In genomic region chr11:59429924-59430516, GRCh38 we compare ENCODE assay signal across 8 cellular contexts. TPM values are rescaled to one million over a fixed set of nuclear protein-coding genes. Genes with fewer than 3 reads are reported as not detected.
DNase-seq lines count a peak whose midpoint lies in the region; ATAC-seq and TF ChIP-seq lines count a peak whose summit lies in the region.

No MANE protein-coding gene starts in this region.

- H3K27me3 ChIP-seq in Karpas-422 (ENCODE audit: low read length) = no peaks in the 10 kb centered on the region

- no peak overlapping the region for H3K4me3 Mint-ChIP-seq in nephron progenitor cell

- no peaks in the 10 kb centered on the region for H3K36me3 Mint-ChIP-seq in activated naive CD4-positive, alpha-beta T cell treated with anti-CD3 and anti-CD28 coated beads, Interleukin-2, amount 50 U/mL, for 72 hours
- no peaks in the 10 kb centered on the region for H3K36me3 Mint-ChIP-seq in nephron progenitor cell (ENCODE audit: low read depth)

- no peaks in the 10 kb centered on the region for H3K4me1 ChIP-seq in Karpas-422 (ENCODE audit: low read length)

- TF ChIP-seq CTCF in nephron progenitor cell (IDR thresholded peaks at IDR 0.05) = peak; percentile 82

- H4K20me1 ChIP-seq in Karpas-422 (ENCODE audit: insufficient read depth, low read depth, low read length) = no peaks in the 10 kb centered on the region

- H3K9ac ChIP-seq in Karpas-422 (ENCODE audit: low read length) = no peak overlapping the region

- no peaks in the 10 kb centered on the region for H3K9me2 ChIP-seq in Karpas-422 (replicated peaks; ENCODE audit: insufficient read depth, low read length)

- in situ Hi-C loops in SK-MEL-5 (cut with HindIII; ENCODE audit: low pct_unique_long_range_greater_than_20kb, low sequenced_read_pairs) = no loop called here

- no peak overlapping the region for H3K4me3 ChIP-seq in Karpas-422 (ENCODE audit: low read length)

- H3K36me3 ChIP-seq in Karpas-422 (ENCODE audit: insufficient read depth, low read length) = no peaks in the 10 kb centered on the region

- no peak overlapping the region for H2AFZ ChIP-seq in Karpas-422 (ENCODE audit: low read length)

- no peak overlapping the region for H3K4me2 ChIP-seq in Karpas-422 (ENCODE audit: low read depth, low read length, poor library complexity, severe bottlenecking)

- no peaks in the 10 kb centered on the region for H3K27me3 Mint-ChIP-seq in nephron progenitor cell (ENCODE audit: low read depth, poor library complexity)

- no peak overlapping the region for H3K27ac Mint-ChIP-seq in activated naive CD4-positive, alpha-beta T cell treated with anti-CD3 and anti-CD28 coated beads, Interleukin-2, amount 50 U/mL, for 72 hours
- H3K27ac Mint-ChIP-seq in nephron progenitor cell = no peak overlapping the region

- H3K79me2 ChIP-seq in Karpas-422 (ENCODE audit: low read length) = no peaks in the 10 kb centered on the region

- DNase-seq in activated naive CD4-positive, alpha-beta T cell treated with anti-CD3 and anti-CD28 coated beads, Interleukin-2, amount 50 U/mL, for 72 hours (ENCODE audit: low spot score in 2 of 2) = peak in 1 of 2 donors; percentile 54
- no peak for DNase-seq in activated naive CD4-positive, alpha-beta T cell (lab: John Stamatoyannopoulos, UW)
- DNase-seq in Karpas-422 (peak; percentile 91), SK-MEL-5 (ENCODE audit: low read depth, low spot score) (peak; percentile 60), dermis microvascular lymphatic vessel endothelial cell (ENCODE audit: low read depth in 2 of 2) (peak; percentile 70 to 79), nephron progenitor cell (peak; percentile 37), occipital lobe (lab: John Stamatoyannopoulos, UW) (no peak)

- H3K9me3 Mint-ChIP-seq in activated naive CD4-positive, alpha-beta T cell treated with anti-CD3 and anti-CD28 coated beads, Interleukin-2, amount 50 U/mL, for 72 hours = no peaks in the 10 kb centered on the region
- H3K9me3 Mint-ChIP-seq in nephron progenitor cell = no peaks in the 10 kb centered on the region

- ATAC-seq in activated naive CD4-positive, alpha-beta T cell treated with anti-CD3 and anti-CD28 coated beads, Interleukin-2, amount 50 U/mL, for 72 hours = peak; percentile 56 to 64
- ATAC-seq in GM21526 (IDR thresholded peaks at IDR 0.05; ENCODE audit: low FRiP score, unreplicated experiment) = peak; percentile 85

- peaks cover 14% of the 10 kb centered on the region for H3K4me1 Mint-ChIP-seq in nephron progenitor cell

- no peak overlapping the region for H3K27ac ChIP-seq in Karpas-422 (ENCODE audit: low read length)

- no peaks in the 10 kb centered on the region for H3K9me3 ChIP-seq in Karpas-422 (ENCODE audit: low read length)

RNA-seq across cellular contexts. Expression of gene OR5A2, which starts 3.8 kb away (rescaled TPM):
- not detected for total RNA-seq in activated naive CD4-positive, alpha-beta T cell treated with anti-CD3 and anti-CD28 coated beads, Interleukin-2, amount 50 U/mL, for 72 hours
- not detected in 2 replicates for total RNA-seq in Karpas-422 (2014; rRNA removed; shearing (Covaris generic); ENCODE audit: low replicate concordance)
- total RNA-seq in SK-MEL-5 (2014; rRNA removed; shearing (Covaris generic)) = not detected in 2 replicates
- polyA plus RNA-seq in SK-MEL-5 (2015; cell fraction: cytosol; rRNA removed) = not detected in 2 replicates
- polyA plus RNA-seq in SK-MEL-5 (2015; cell fraction: nucleus; rRNA removed) = not detected in 2 replicates
- total RNA-seq in dermis microvascular lymphatic vessel endothelial cell = not detected in 2 replicates
- not detected for total RNA-seq in occipital lobe

RNA-seq across cellular contexts. Expression of gene OR5A1, which starts 6.2 kb away (rescaled TPM):
- total RNA-seq in activated naive CD4-positive, alpha-beta T cell treated with anti-CD3 and anti-CD28 coated beads, Interleukin-2, amount 50 U/mL, for 72 hours = not detected
- total RNA-seq in Karpas-422 (2014; rRNA removed; shearing (Covaris generic); ENCODE audit: low replicate concordance) = 0.04 and 0.07 TPM in 2 replicates
- not detected in 2 replicates for total RNA-seq in SK-MEL-5 (2014; rRNA removed; shearing (Covaris generic))
- not detected in 2 replicates for polyA plus RNA-seq in SK-MEL-5 (2015; cell fraction: cytosol; rRNA removed)
- not detected in 2 replicates for polyA plus RNA-seq in SK-MEL-5 (2015; cell fraction: nucleus; rRNA removed)
- not detected in 2 replicates for total RNA-seq in dermis microvascular lymphatic vessel endothelial cell
- total RNA-seq in occipital lobe = not detected

RNA-seq across cellular contexts. Expression of gene OR4D6, which starts 26.7 kb away (rescaled TPM):
- total RNA-seq in activated naive CD4-positive, alpha-beta T cell treated with anti-CD3 and anti-CD28 coated beads, Interleukin-2, amount 50 U/mL, for 72 hours = not detected
- not detected in 2 replicates for total RNA-seq in Karpas-422 (2014; rRNA removed; shearing (Covaris generic); ENCODE audit: low replicate concordance)
- not detected in 2 replicates for total RNA-seq in SK-MEL-5 (2014; rRNA removed; shearing (Covaris generic))
- polyA plus RNA-seq in SK-MEL-5 (2015; cell fraction: cytosol; rRNA removed) = not detected in 2 replicates
- not detected in 2 replicates for polyA plus RNA-seq in SK-MEL-5 (2015; cell fraction: nucleus; rRNA removed)
- not detected in 2 replicates for total RNA-seq in dermis microvascular lymphatic vessel endothelial cell
- total RNA-seq in occipital lobe = not detected

RNA-seq across cellular contexts. Expression of gene OR4D10, which starts 43.1 kb away (rescaled TPM):
- total RNA-seq in activated naive CD4-positive, alpha-beta T cell treated with anti-CD3 and anti-CD28 coated beads, Interleukin-2, amount 50 U/mL, for 72 hours = not detected
- total RNA-seq in Karpas-422 (2014; rRNA removed; shearing (Covaris generic); ENCODE audit: low replicate concordance) = not detected in 2 replicates
- total RNA-seq in SK-MEL-5 (2014; rRNA removed; shearing (Covaris generic)) = not detected in 2 replicates
- polyA plus RNA-seq in SK-MEL-5 (2015; cell fraction: cytosol; rRNA removed) = not detected in 2 replicates
- not detected in 2 replicates for polyA plus RNA-seq in SK-MEL-5 (2015; cell fraction: nucleus; rRNA removed)
- total RNA-seq in dermis microvascular lymphatic vessel endothelial cell (not detected in 2 replicates), occipital lobe (not detected)

Comparison
In these comparisons a context has a peak if more than half of its experiments do, and no peak if none do; other contexts are left out.
1. DNase-seq: peak in Karpas-422 (single experiment), SK-MEL-5 (single experiment), dermis microvascular lymphatic vessel endothelial cell (2 of 2) and nephron progenitor cell (single experiment); none in activated naive CD4-positive, alpha-beta T cell (0 of 4) and occipital lobe (single experiment).